In the genomic region with DNA sequence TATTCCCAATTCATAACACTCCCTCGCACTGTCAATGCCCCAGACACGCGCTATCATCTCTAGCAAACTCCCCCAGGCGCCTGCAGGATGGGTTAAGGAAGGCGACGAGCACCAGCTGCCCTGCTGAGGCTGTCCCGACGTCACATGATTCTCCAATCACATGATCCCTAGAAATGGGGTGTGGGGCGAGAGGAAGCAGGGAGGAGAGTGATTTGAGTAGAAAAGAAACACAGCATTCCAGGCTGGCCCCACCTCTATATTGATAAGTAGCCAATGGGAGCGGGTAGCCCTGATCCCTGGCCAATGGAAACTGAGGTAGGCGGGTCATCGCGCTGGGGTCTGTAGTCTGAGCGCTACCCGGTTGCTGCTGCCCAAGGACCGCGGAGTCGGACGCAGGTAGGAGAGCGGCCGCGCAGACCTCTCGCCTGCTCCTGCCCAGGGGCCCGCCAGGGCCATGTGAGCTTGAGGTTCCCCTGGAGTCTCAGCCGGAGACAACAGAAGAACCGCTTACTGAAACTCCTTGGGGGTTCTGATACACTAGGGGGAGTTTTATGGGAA, we compare ENCODE assay signal across 1 cellular context.
TF ChIP-seq lines count a peak whose summit lies in the region.

Gene GRN (plus strand): TSS at position 364 of the 558 bp plus-strand sequence. CDS start 3,863 bp downstream, outside the sequence.

TF ChIP-seq in HepG2, 621 proteins besides CTCF, POLR2A, EP300 and RAD21 (continued from another document and continues in another):
- TF ChIP-seq DZIP1 (CRISPR knock-in tag; IDR thresholded peaks at IDR 0.05) (no peak), ZNF776 (CRISPR knock-in tag; IDR thresholded peaks at IDR 0.05) (0 out of 2 replicates have a peak, but pooled peaks have one; percentile 16), RNF2 (conservative IDR thresholded peaks at IDR 0.05; ENCODE audit: low read depth) (peak; percentile 86; the same call in 1 of the 2 replicates), ZNF253 (CRISPR knock-in tag; IDR thresholded peaks at IDR 0.05; ENCODE audit: borderline replicate concordance) (no peak), THAP11 (CRISPR knock-in tag; IDR thresholded peaks at IDR 0.05) (peak; percentile 89), PRDM4 (CRISPR knock-in tag; IDR thresholded peaks at IDR 0.05; ENCODE audit: borderline replicate concordance) (peak; percentile 22; the same call in 1 of the 2 replicates), KDM6A (CRISPR knock-in tag; IDR thresholded peaks at IDR 0.05; ENCODE audit: low read depth) (no peak), ZFP1 (CRISPR knock-in tag; IDR thresholded peaks at IDR 0.05) (0 out of 2 replicates have a peak, but pooled peaks have one; percentile 75), IKZF4 (CRISPR knock-in tag; IDR thresholded peaks at IDR 0.05; ENCODE audit: borderline replicate concordance, low read depth, not compliant biosample characterization) (no peak), SUZ12 (IDR thresholded peaks at IDR 0.05; ENCODE audit: low read depth, low read length) (no peak), FOSL2 (CRISPR knock-in tag; IDR thresholded peaks at IDR 0.05) (peak; percentile 57), MLX (CRISPR knock-in tag; IDR thresholded peaks at IDR 0.05) (peak; percentile 60; the same call in 1 of the 2 replicates), AGO1 (IDR thresholded peaks at IDR 0.05; ENCODE audit: low read depth, low read length, poor library complexity, severe bottlenecking) (peak; percentile 37), RNF219 (CRISPR knock-in tag; IDR thresholded peaks at IDR 0.05) (peak; percentile 88; the same call in 1 of the 2 replicates), TERF1 (CRISPR knock-in tag; IDR thresholded peaks at IDR 0.05) (no peak), FOXJ3 (CRISPR knock-in tag; IDR thresholded peaks at IDR 0.05; ENCODE audit: borderline replicate concordance) (no peak; the same call in 1 of the 2 replicates), BATF2 (CRISPR knock-in tag; IDR thresholded peaks at IDR 0.05) (no peak), MAF1 (CRISPR knock-in tag; IDR thresholded peaks at IDR 0.05; ENCODE audit: borderline replicate concordance) (no peak), EHMT2 (IDR thresholded peaks at IDR 0.05; ENCODE audit: borderline replicate concordance, low read depth, low read length) (no peak), PRMT3 (CRISPR knock-in tag; IDR thresholded peaks at IDR 0.05; ENCODE audit: borderline replicate concordance, low read depth) (no peak), ZNF251 (CRISPR knock-in tag; IDR thresholded peaks at IDR 0.05) (no peak), E2F1 (CRISPR knock-in tag; IDR thresholded peaks at IDR 0.05) (0 out of 2 replicates have a peak, but pooled peaks have one; percentile 66), U2AF2 (IDR thresholded peaks at IDR 0.05; ENCODE audit: low read depth, low read length) (no peak), FOXK1 (CRISPR knock-in tag; IDR thresholded peaks at IDR 0.05; ENCODE audit: borderline replicate concordance, low read depth) (peak; percentile 98; the same call in 1 of the 2 replicates)
- TF ChIP-seq, protein P1, sequence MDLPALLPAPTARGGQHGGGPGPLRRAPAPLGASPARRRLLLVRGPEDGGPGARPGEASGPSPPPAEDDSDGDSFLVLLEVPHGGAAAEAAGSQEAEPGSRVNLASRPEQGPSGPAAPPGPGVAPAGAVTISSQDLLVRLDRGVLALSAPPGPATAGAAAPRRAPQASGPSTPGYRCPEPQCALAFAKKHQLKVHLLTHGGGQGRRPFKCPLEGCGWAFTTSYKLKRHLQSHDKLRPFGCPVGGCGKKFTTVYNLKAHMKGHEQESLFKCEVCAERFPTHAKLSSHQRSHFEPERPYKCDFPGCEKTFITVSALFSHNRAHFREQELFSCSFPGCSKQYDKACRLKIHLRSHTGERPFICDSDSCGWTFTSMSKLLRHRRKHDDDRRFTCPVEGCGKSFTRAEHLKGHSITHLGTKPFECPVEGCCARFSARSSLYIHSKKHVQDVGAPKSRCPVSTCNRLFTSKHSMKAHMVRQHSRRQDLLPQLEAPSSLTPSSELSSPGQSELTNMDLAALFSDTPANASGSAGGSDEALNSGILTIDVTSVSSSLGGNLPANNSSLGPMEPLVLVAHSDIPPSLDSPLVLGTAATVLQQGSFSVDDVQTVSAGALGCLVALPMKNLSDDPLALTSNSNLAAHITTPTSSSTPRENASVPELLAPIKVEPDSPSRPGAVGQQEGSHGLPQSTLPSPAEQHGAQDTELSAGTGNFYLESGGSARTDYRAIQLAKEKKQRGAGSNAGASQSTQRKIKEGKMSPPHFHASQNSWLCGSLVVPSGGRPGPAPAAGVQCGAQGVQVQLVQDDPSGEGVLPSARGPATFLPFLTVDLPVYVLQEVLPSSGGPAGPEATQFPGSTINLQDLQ (CRISPR knock-in tag; IDR thresholded peaks at IDR 0.05), result no peak
- TF ChIP-seq, protein P2, sequence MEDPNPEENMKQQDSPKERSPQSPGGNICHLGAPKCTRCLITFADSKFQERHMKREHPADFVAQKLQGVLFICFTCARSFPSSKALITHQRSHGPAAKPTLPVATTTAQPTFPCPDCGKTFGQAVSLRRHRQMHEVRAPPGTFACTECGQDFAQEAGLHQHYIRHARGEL (CRISPR knock-in tag; IDR thresholded peaks at IDR 0.05), result no peak
- TF ChIP-seq, protein P3, sequence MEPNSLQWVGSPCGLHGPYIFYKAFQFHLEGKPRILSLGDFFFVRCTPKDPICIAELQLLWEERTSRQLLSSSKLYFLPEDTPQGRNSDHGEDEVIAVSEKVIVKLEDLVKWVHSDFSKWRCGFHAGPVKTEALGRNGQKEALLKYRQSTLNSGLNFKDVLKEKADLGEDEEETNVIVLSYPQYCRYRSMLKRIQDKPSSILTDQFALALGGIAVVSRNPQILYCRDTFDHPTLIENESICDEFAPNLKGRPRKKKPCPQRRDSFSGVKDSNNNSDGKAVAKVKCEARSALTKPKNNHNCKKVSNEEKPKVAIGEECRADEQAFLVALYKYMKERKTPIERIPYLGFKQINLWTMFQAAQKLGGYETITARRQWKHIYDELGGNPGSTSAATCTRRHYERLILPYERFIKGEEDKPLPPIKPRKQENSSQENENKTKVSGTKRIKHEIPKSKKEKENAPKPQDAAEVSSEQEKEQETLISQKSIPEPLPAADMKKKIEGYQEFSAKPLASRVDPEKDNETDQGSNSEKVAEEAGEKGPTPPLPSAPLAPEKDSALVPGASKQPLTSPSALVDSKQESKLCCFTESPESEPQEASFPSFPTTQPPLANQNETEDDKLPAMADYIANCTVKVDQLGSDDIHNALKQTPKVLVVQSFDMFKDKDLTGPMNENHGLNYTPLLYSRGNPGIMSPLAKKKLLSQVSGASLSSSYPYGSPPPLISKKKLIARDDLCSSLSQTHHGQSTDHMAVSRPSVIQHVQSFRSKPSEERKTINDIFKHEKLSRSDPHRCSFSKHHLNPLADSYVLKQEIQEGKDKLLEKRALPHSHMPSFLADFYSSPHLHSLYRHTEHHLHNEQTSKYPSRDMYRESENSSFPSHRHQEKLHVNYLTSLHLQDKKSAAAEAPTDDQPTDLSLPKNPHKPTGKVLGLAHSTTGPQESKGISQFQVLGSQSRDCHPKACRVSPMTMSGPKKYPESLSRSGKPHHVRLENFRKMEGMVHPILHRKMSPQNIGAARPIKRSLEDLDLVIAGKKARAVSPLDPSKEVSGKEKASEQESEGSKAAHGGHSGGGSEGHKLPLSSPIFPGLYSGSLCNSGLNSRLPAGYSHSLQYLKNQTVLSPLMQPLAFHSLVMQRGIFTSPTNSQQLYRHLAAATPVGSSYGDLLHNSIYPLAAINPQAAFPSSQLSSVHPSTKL (CRISPR knock-in tag; IDR thresholded peaks at IDR 0.05), result peak; percentile 68
- TF ChIP-seq, protein P4, sequence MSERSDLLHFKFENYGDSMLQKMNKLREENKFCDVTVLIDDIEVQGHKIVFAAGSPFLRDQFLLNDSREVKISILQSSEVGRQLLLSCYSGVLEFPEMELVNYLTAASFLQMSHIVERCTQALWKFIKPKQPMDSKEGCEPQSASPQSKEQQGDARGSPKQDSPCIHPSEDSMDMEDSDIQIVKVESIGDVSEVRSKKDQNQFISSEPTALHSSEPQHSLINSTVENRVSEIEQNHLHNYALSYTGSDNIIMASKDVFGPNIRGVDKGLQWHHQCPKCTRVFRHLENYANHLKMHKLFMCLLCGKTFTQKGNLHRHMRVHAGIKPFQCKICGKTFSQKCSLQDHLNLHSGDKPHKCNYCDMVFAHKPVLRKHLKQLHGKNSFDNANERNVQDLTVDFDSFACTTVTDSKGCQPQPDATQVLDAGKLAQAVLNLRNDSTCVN (CRISPR knock-in tag; IDR thresholded peaks at IDR 0.05; ENCODE audit: borderline replicate concordance), result peak; percentile 55; the same call in 1 of the 2 replicates
- TF ChIP-seq, protein P5, sequence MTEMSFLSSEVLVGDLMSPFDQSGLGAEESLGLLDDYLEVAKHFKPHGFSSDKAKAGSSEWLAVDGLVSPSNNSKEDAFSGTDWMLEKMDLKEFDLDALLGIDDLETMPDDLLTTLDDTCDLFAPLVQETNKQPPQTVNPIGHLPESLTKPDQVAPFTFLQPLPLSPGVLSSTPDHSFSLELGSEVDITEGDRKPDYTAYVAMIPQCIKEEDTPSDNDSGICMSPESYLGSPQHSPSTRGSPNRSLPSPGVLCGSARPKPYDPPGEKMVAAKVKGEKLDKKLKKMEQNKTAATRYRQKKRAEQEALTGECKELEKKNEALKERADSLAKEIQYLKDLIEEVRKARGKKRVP (CRISPR knock-in tag; IDR thresholded peaks at IDR 0.05), result peak in 1 of 2 experiments; percentile 38; a peak in 1 of 4 replicates
